ENCODE assay signal across 1 cellular context in genomic region chr4:13484045-13484748, GRCh38.
TF ChIP-seq lines count a peak whose summit lies in the region.

Gene RAB28 (minus strand): TSS chr4:13484340.

TF ChIP-seq in HepG2, 621 proteins besides CTCF, POLR2A, EP300 and RAD21 (continued from another document and continues in another):
- TF ChIP-seq ZHX2 (IDR thresholded peaks at IDR 0.05; ENCODE audit: low read depth): no peak
- no peak for TF ChIP-seq ZHX2 (CRISPR knock-in tag; IDR thresholded peaks at IDR 0.05; ENCODE audit: borderline replicate concordance)
- TF ChIP-seq HES4 (CRISPR knock-in tag; IDR thresholded peaks at IDR 0.05; ENCODE audit: borderline replicate concordance): no peak
- no peak for TF ChIP-seq DR1 (CRISPR knock-in tag; IDR thresholded peaks at IDR 0.05)
- peak; percentile 74 for TF ChIP-seq ATF1 (CRISPR knock-in tag; IDR thresholded peaks at IDR 0.05)
- no peak for TF ChIP-seq SNRNP70 (IDR thresholded peaks at IDR 0.05; ENCODE audit: low read depth, low read length)
- peak; percentile 72 for TF ChIP-seq ZFX (CRISPR knock-in tag; IDR thresholded peaks at IDR 0.05; ENCODE audit: low read depth)
- TF ChIP-seq PHF21A (CRISPR knock-in tag; IDR thresholded peaks at IDR 0.05): 0 out of 2 replicates have a peak, but pooled peaks have one; percentile 19
- TF ChIP-seq UBTF (CRISPR knock-in tag; IDR thresholded peaks at IDR 0.05): peak; percentile 68; the same call in 1 of the 2 replicates
- TF ChIP-seq ZBTB38 (CRISPR knock-in tag; IDR thresholded peaks at IDR 0.05): peak; percentile 23; the same call in 1 of the 2 replicates
- TF ChIP-seq NFYC (CRISPR knock-in tag; IDR thresholded peaks at IDR 0.05): peak; percentile 54
- TF ChIP-seq, protein P1, sequence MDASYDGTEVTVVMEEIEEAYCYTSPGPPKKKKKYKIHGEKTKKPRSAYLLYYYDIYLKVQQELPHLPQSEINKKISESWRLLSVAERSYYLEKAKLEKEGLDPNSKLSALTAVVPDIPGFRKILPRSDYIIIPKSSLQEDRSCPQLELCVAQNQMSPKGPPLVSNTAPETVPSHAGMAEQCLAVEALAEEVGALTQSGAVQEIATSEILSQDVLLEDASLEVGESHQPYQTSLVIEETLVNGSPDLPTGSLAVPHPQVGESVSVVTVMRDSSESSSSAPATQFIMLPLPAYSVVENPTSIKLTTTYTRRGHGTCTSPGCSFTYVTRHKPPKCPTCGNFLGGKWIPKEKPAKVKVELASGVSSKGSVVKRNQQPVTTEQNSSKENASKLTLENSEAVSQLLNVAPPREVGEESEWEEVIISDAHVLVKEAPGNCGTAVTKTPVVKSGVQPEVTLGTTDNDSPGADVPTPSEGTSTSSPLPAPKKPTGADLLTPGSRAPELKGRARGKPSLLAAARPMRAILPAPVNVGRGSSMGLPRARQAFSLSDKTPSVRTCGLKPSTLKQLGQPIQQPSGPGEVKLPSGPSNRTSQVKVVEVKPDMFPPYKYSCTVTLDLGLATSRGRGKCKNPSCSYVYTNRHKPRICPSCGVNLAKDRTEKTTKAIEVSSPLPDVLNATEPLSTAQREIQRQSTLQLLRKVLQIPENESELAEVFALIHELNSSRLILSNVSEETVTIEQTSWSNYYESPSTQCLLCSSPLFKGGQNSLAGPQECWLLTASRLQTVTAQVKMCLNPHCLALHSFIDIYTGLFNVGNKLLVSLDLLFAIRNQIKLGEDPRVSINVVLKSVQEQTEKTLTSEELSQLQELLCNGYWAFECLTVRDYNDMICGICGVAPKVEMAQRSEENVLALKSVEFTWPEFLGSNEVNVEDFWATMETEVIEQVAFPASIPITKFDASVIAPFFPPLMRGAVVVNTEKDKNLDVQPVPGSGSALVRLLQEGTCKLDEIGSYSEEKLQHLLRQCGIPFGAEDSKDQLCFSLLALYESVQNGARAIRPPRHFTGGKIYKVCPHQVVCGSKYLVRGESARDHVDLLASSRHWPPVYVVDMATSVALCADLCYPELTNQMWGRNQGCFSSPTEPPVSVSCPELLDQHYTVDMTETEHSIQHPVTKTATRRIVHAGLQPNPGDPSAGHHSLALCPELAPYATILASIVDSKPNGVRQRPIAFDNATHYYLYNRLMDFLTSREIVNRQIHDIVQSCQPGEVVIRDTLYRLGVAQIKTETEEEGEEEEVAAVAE (CRISPR knock-in tag; IDR thresholded peaks at IDR 0.05; ENCODE audit: borderline replicate concordance): 0 out of 2 replicates have a peak, but pooled peaks have one; percentile 49
- TF ChIP-seq, protein P2, sequence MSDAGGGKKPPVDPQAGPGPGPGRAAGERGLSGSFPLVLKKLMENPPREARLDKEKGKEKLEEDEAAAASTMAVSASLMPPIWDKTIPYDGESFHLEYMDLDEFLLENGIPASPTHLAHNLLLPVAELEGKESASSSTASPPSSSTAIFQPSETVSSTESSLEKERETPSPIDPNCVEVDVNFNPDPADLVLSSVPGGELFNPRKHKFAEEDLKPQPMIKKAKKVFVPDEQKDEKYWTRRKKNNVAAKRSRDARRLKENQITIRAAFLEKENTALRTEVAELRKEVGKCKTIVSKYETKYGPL (CRISPR knock-in tag; IDR thresholded peaks at IDR 0.05): no peak
- TF ChIP-seq ZBTB1 (CRISPR knock-in tag; IDR thresholded peaks at IDR 0.05; ENCODE audit: borderline replicate concordance): no peak
- TF ChIP-seq ZNF891 (CRISPR knock-in tag; IDR thresholded peaks at IDR 0.05): peak; percentile 7; the same call in 1 of the 2 replicates
- TF ChIP-seq PHF8 (CRISPR knock-in tag; IDR thresholded peaks at IDR 0.05): peak; percentile 51
- TF ChIP-seq ZNF44 (CRISPR knock-in tag; IDR thresholded peaks at IDR 0.05): 0 out of 2 replicates have a peak, but pooled peaks have one; percentile 52
- TF ChIP-seq ELF3 (CRISPR knock-in tag; IDR thresholded peaks at IDR 0.05): 0 out of 2 replicates have a peak, but pooled peaks have one; percentile 29
- no peak for TF ChIP-seq TP53 (CRISPR knock-in tag; conservative IDR thresholded peaks at IDR 0.05)
- 0 out of 2 replicates have a peak, but pooled peaks have one; percentile 10 for TF ChIP-seq ZNF431 (CRISPR knock-in tag; IDR thresholded peaks at IDR 0.05; ENCODE audit: borderline replicate concordance, low read depth)
- peak; percentile 82; the same call in 1 of the 2 replicates for TF ChIP-seq SIN3A (IDR thresholded peaks at IDR 0.05; ENCODE audit: borderline replicate concordance, low read depth, low read length)
- TF ChIP-seq ZNF598 (CRISPR knock-in tag; IDR thresholded peaks at IDR 0.05; ENCODE audit: borderline replicate concordance): no peak
- TF ChIP-seq, protein P3, sequence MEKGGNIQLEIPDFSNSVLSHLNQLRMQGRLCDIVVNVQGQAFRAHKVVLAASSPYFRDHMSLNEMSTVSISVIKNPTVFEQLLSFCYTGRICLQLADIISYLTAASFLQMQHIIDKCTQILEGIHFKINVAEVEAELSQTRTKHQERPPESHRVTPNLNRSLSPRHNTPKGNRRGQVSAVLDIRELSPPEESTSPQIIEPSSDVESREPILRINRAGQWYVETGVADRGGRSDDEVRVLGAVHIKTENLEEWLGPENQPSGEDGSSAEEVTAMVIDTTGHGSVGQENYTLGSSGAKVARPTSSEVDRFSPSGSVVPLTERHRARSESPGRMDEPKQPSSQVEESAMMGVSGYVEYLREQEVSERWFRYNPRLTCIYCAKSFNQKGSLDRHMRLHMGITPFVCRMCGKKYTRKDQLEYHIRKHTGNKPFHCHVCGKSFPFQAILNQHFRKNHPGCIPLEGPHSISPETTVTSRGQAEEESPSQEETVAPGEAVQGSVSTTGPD (CRISPR knock-in tag; IDR thresholded peaks at IDR 0.05): no peak
- TF ChIP-seq ZNF407 (CRISPR knock-in tag; IDR thresholded peaks at IDR 0.05; ENCODE audit: not compliant biosample characterization): peak; percentile 51
